In the genomic region with DNA sequence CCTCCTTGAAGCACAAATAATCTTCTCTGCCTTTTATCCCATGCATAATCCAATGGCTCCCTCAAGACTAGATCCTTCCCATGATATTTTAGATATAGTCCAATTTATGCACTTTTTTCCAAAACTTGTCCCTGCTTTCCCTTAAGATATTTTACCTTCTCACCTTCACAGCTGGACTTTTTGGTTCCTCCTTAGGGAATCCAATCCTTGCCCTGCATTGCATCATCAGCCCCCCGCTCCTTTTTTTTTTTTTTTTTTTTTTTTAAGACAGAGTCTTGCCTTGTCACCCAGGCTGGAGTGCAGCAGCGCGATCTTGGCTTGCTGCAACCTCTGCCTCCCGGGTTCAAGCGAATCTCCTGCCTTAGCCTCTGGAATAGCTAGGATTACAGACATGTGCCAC, we compare ENCODE assay signal across 40 cellular contexts.
"Had no signal": no experiment of that assay in that cellular context is flagged by ENCODE, and none has a peak within 500 bp of the region (broad histone marks: within the 10 kb centered on the region; RNA-seq: fewer than 3 reads in every experiment).

No MANE protein-coding gene starts in this region.

- H3K4me3 Mint-ChIP-seq: activated naive CD4-positive, alpha-beta T cell treated with anti-CD3 and anti-CD28 coated beads for 36 hours; activated naive CD4-positive, alpha-beta T cell treated with anti-CD3 and anti-CD28 coated beads, Interleukin-2, amount 10 ng/mL, durations not matched to agents 7 days and 5 days; activated naive CD4-positive, alpha-beta T cell treated with anti-CD3 and anti-CD28 coated beads, Interleukin-2, amount 50 U/mL, for 24 hours; activated naive CD8-positive, alpha-beta T cell; activated naive CD8-positive, alpha-beta T cell treated with anti-CD3 and anti-CD28 coated beads for 36 hours; activated naive CD8-positive, alpha-beta T cell treated with anti-CD3 and anti-CD28 coated beads, Interleukin-2, amount 10 ng/mL, durations not matched to agents 7 days and 5 days; activated naive CD8-positive, alpha-beta T cell treated with anti-CD3 and anti-CD28 coated beads, Interleukin-2, amount 50 U/mL, for 24 hours; activated T-cell treated with anti-CD3 and anti-CD28 coated beads, Interleukin-2, amount 50 U/mL, for 24 hours; activated T-cell treated with anti-CD3 and anti-CD28 coated beads, Interleukin-2, amount 50 U/mL, for 4 hours; activated T-cell treated with anti-CD3 and anti-CD28 coated beads, Interleukin-2, amount 50 U/mL, for 72 hours; activated T-helper 1 cell treated with anti-CD3 and anti-CD28 coated beads, Interleukin-12 subunit alpha, Interleukin-12 subunit beta, Interleukin-2, Interleukin-4 antibody, amounts not matched to agents 30 ng/mL and 10 ng/mL and 1 ng/mL, durations not matched to agents 14 hours and 24 hours and 36 hours; activated T-helper 17 cell treated with anti-CD3 and anti-CD28 coated beads, Interleukin-2, amount 50 U/mL, for 72 hours; brain; central memory CD8-positive, alpha-beta T cell had no signal

- H3K36me3 ChIP-seq: adrenal gland, ascending aorta, brain microvascular endothelial cell, breast epithelium, cardiac muscle cell had no signal

- H3K4me3 ChIP-seq: adrenal gland, ascending aorta, body of pancreas, breast epithelium, cardiac muscle cell had no signal

- DNase-seq: activated effector memory CD4-positive, alpha-beta T cell treated with anti-CD3 and anti-CD28 coated beads, Interleukin-2, amount 50 U/mL, for 16 hours; activated effector memory CD4-positive, alpha-beta T cell treated with Interleukin-2 at 50 U/mL for 16 hours; activated gamma-delta T cell; activated gamma-delta T cell treated with Interleukin-2 at 50 U/mL for 16 hours; activated naive CD4-positive, alpha-beta T cell; activated naive CD4-positive, alpha-beta T cell treated with anti-CD3 and anti-CD28 coated beads for 36 hours; activated naive CD4-positive, alpha-beta T cell treated with anti-CD3 and anti-CD28 coated beads, Interleukin-2, amount 10 ng/mL, durations not matched to agents 7 days and 5 days; activated naive CD4-positive, alpha-beta T cell treated with anti-CD3 and anti-CD28 coated beads, Interleukin-2, amount 50 U/mL, for 16 hours; activated naive CD4-positive, alpha-beta T cell treated with Interleukin-2 at 50 U/mL for 16 hours; activated naive CD8-positive, alpha-beta T cell treated with anti-CD3 and anti-CD28 coated beads for 36 hours; activated naive CD8-positive, alpha-beta T cell treated with anti-CD3 and anti-CD28 coated beads, Interleukin-2, amount 10 ng/mL, durations not matched to agents 7 days and 5 days; activated naive CD8-positive, alpha-beta T cell treated with anti-CD3 and anti-CD28 coated beads, Interleukin-2, amount 50 U/mL, for 24 hours; activated T-cell treated with anti-CD3 and anti-CD28 coated beads, Interleukin-2, amount 50 U/mL, for 1 hour; activated T-cell treated with anti-CD3 and anti-CD28 coated beads, Interleukin-2, amount 50 U/mL, for 24 hours; activated T-cell treated with anti-CD3 and anti-CD28 coated beads, Interleukin-2, amount 50 U/mL, for 4 hours; activated T-cell treated with anti-CD3 and anti-CD28 coated beads, Interleukin-2, amount 50 U/mL, for 48 hours; activated T-cell treated with anti-CD3 and anti-CD28 coated beads, Interleukin-2, amount 50 U/mL, for 72 hours; adrenal gland; amniotic stem cell; amygdala; anterior cingulate cortex; aorta; body of pancreas; brain microvascular endothelial cell; caudate nucleus; central memory CD4-positive, alpha-beta T cell; cerebellar nuclear complex had no signal

- ATAC-seq: activated naive CD4-positive, alpha-beta T cell treated with anti-CD3 and anti-CD28 coated beads, Interleukin-2, amount 50 U/mL, for 72 hours; activated naive CD8-positive, alpha-beta T cell treated with anti-CD3 and anti-CD28 coated beads, Interleukin-2, amount 50 U/mL, for 24 hours; activated T-cell treated with anti-CD3 and anti-CD28 coated beads, Interleukin-2, amount 50 U/mL, for 4 hours; activated T-cell treated with anti-CD3 and anti-CD28 coated beads, Interleukin-2, amount 50 U/mL, for 72 hours; activated T-helper 17 cell treated with anti-CD3 and anti-CD28 coated beads, Interleukin-2, amount 50 U/mL, for 72 hours; body of pancreas had no signal

- H3K27ac ChIP-seq: adrenal gland, ascending aorta, body of pancreas, brain microvascular endothelial cell, breast epithelium, cardiac muscle cell had no signal

- H3K4me1 ChIP-seq: adrenal gland, ascending aorta, body of pancreas, breast epithelium had no signal

- H3K9me3 Mint-ChIP-seq: activated naive CD4-positive, alpha-beta T cell treated with anti-CD3 and anti-CD28 coated beads for 36 hours; activated naive CD4-positive, alpha-beta T cell treated with anti-CD3 and anti-CD28 coated beads, Interleukin-2, amount 10 ng/mL, durations not matched to agents 7 days and 5 days; activated naive CD4-positive, alpha-beta T cell treated with anti-CD3 and anti-CD28 coated beads, Interleukin-2, amount 50 U/mL, for 24 hours; activated naive CD4-positive, alpha-beta T cell treated with anti-CD3 and anti-CD28 coated beads, Interleukin-2, amount 50 U/mL, for 72 hours; activated naive CD8-positive, alpha-beta T cell treated with anti-CD3 and anti-CD28 coated beads for 36 hours; activated naive CD8-positive, alpha-beta T cell treated with anti-CD3 and anti-CD28 coated beads, Interleukin-2, amount 10 ng/mL, durations not matched to agents 7 days and 5 days; activated naive CD8-positive, alpha-beta T cell treated with anti-CD3 and anti-CD28 coated beads, Interleukin-2, amount 50 U/mL, for 24 hours; activated T-cell treated with anti-CD3 and anti-CD28 coated beads, Interleukin-2, amount 50 U/mL, for 24 hours; activated T-cell treated with anti-CD3 and anti-CD28 coated beads, Interleukin-2, amount 50 U/mL, for 4 hours; activated T-cell treated with anti-CD3 and anti-CD28 coated beads, Interleukin-2, amount 50 U/mL, for 72 hours; activated T-helper 1 cell treated with anti-CD3 and anti-CD28 coated beads, Interleukin-12 subunit alpha, Interleukin-12 subunit beta, Interleukin-2, Interleukin-4 antibody, amounts not matched to agents 30 ng/mL and 10 ng/mL and 1 ng/mL, durations not matched to agents 14 hours and 24 hours and 36 hours; activated T-helper 2 cell treated with anti-CD3 and anti-CD28 coated beads, Interferon-gamma antibody, Interleukin-2, Interleukin-4, amounts not matched to agents 10 μg/mL and 5 μg/mL and 100 μg/mL, durations not matched to agents 14 hours and 24 hours and 36 hours; brain; central memory CD8-positive, alpha-beta T cell had no signal

- H3K27me3 Mint-ChIP-seq: brain had no signal

- H3K4me1 Mint-ChIP-seq: activated naive CD4-positive, alpha-beta T cell treated with anti-CD3 and anti-CD28 coated beads, Interleukin-2, amount 10 ng/mL, durations not matched to agents 7 days and 5 days; activated naive CD8-positive, alpha-beta T cell treated with anti-CD3 and anti-CD28 coated beads for 36 hours; activated naive CD8-positive, alpha-beta T cell treated with anti-CD3 and anti-CD28 coated beads, Interleukin-2, amount 10 ng/mL, durations not matched to agents 7 days and 5 days; activated naive CD8-positive, alpha-beta T cell treated with anti-CD3 and anti-CD28 coated beads, Interleukin-2, amount 50 U/mL, for 24 hours; activated T-helper 17 cell treated with anti-CD3 and anti-CD28 coated beads, Interleukin-2, amount 50 U/mL, for 72 hours; brain; central memory CD8-positive, alpha-beta T cell had no signal

- H3K36me3 Mint-ChIP-seq: activated naive CD4-positive, alpha-beta T cell treated with anti-CD3 and anti-CD28 coated beads, Interleukin-2, amount 10 ng/mL, durations not matched to agents 7 days and 5 days; activated naive CD4-positive, alpha-beta T cell treated with anti-CD3 and anti-CD28 coated beads, Interleukin-2, amount 50 U/mL, for 24 hours; activated naive CD8-positive, alpha-beta T cell; activated naive CD8-positive, alpha-beta T cell treated with anti-CD3 and anti-CD28 coated beads for 36 hours; activated naive CD8-positive, alpha-beta T cell treated with anti-CD3 and anti-CD28 coated beads, Interleukin-2, amount 10 ng/mL, durations not matched to agents 7 days and 5 days; brain had no signal

- H3K27ac Mint-ChIP-seq: activated naive CD4-positive, alpha-beta T cell treated with anti-CD3 and anti-CD28 coated beads for 36 hours; activated naive CD4-positive, alpha-beta T cell treated with anti-CD3 and anti-CD28 coated beads, Interleukin-2, amount 10 ng/mL, durations not matched to agents 7 days and 5 days; activated naive CD4-positive, alpha-beta T cell treated with anti-CD3 and anti-CD28 coated beads, Interleukin-2, amount 50 U/mL, for 24 hours; activated naive CD4-positive, alpha-beta T cell treated with anti-CD3 and anti-CD28 coated beads, Interleukin-2, amount 50 U/mL, for 72 hours; activated naive CD8-positive, alpha-beta T cell; activated naive CD8-positive, alpha-beta T cell treated with anti-CD3 and anti-CD28 coated beads for 36 hours; activated naive CD8-positive, alpha-beta T cell treated with anti-CD3 and anti-CD28 coated beads, Interleukin-2, amount 10 ng/mL, durations not matched to agents 7 days and 5 days; activated naive CD8-positive, alpha-beta T cell treated with anti-CD3 and anti-CD28 coated beads, Interleukin-2, amount 50 U/mL, for 24 hours; activated T-cell treated with anti-CD3 and anti-CD28 coated beads, Interleukin-2, amount 50 U/mL, for 24 hours; activated T-cell treated with anti-CD3 and anti-CD28 coated beads, Interleukin-2, amount 50 U/mL, for 72 hours; activated T-helper 1 cell treated with anti-CD3 and anti-CD28 coated beads, Interleukin-12 subunit alpha, Interleukin-12 subunit beta, Interleukin-2, Interleukin-4 antibody, amounts not matched to agents 30 ng/mL and 10 ng/mL and 1 ng/mL, durations not matched to agents 14 hours and 24 hours and 36 hours; activated T-helper 17 cell treated with anti-CD3 and anti-CD28 coated beads, Interleukin-2, amount 50 U/mL, for 72 hours; activated T-helper 2 cell treated with anti-CD3 and anti-CD28 coated beads, Interferon-gamma antibody, Interleukin-2, Interleukin-4, amounts not matched to agents 10 μg/mL and 5 μg/mL and 100 μg/mL, durations not matched to agents 14 hours and 24 hours and 36 hours; brain had no signal

- FAIRE-seq: astrocyte, bronchial epithelial cell had no signal

- H3K9me3 ChIP-seq: ascending aorta, body of pancreas, breast epithelium had no signal

- H3K27me3 ChIP-seq: adrenal gland, ascending aorta, brain microvascular endothelial cell, breast epithelium, cardiac muscle cell had no signal
